Comparison of ENCODE assay signal across 8 cellular contexts in the genomic region with DNA sequence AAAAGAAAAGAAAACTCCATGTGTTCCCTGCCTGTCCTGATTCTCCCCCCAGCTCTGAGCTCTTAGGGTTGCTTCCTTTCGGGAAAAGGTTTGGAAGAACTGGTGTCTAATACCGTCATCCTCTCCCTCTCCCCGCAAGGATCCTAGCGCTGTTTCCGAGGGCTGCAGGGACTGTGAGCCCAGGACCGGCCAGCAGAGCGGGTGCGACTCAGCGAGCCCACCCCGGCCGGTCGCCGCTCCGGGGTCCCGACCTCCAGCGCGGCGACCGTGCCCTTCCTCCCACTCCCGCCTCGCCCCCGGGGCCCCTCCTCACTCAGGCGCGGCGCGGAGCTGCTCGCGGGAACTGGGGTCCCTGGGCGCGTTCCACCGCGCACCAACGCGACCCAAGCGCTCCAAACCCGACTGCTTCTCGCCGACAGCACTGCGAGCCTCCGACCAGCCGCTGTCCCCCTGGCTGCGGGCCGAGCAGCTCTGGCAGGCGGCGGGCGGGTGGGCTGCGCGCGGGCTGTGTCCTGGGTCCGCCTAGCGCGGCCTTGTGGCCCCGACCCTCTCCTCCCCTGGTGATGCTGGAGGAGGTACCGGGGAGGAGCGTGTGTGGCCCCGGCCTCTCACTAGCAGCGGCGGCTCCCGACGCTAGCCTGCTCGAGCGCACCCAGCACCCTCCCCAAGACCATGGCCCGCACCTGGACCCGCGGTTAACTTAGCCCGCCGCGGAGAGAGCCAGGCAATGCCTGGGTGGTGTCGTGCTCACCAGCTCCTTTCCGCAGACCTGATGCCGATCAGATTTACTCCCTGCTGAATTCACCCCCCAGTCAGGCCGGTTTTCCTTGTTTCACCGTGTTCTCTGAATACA. TPM values are rescaled to one million over a fixed set of nuclear protein-coding genes. Genes with fewer than 3 reads are reported as not detected.
DNase-seq lines count a peak whose midpoint lies in the region; ATAC-seq and TF ChIP-seq lines count a peak whose summit lies in the region.

TSS of gene PLA2G7 (minus strand) at position 509 of the 853 bp plus-strand sequence. CDS start 12,484 bp downstream, outside the sequence.

- no peak for TF ChIP-seq RAD21 in Ishikawa (IDR thresholded peaks at IDR 0.05; ENCODE audit: low read depth)

- intact Hi-C loops in left colon (cut with DNase I, micrococcal nuclease) = no loop called here

- DNase-seq in AG08395 (ENCODE audit: low spot score) (peak; percentile 30), caudate nucleus (lab: John Stamatoyannopoulos, UW) (peak in 30 of 61 donors; percentile 5 to 73 (median 37)), left colon (peak in 1 of 2 donors; percentile 29), foreskin melanocyte (no peak)
- no peak for DNase-seq in stimulated activated naive B cell treated with anti-CD40 and anti-IgM and Interleukin-4, amounts not matched to agents 10 μg/mL and 1 μg/mL and 100 μg/mL, for 72 hours
- DNase-seq in effector CD8-positive, alpha-beta T cell (lab: John Stamatoyannopoulos, UW) = no peak

- peak within 1 kb of the TSS; percentile 68 for H3K27ac Mint-ChIP-seq in stimulated activated naive B cell treated with anti-CD40 and anti-IgM and Interleukin-4, amounts not matched to agents 10 μg/mL and 1 μg/mL and 100 μg/mL, for 72 hours

- no peaks in the 10 kb centered on the region for H3K9me3 Mint-ChIP-seq in stimulated activated naive B cell treated with anti-CD40 and anti-IgM and Interleukin-4, amounts not matched to agents 10 μg/mL and 1 μg/mL and 100 μg/mL, for 72 hours

- no peak for TF ChIP-seq EP300 in Ishikawa (IDR thresholded peaks at IDR 0.05; ENCODE audit: borderline replicate concordance)

- peaks cover 5 to 9% of the 10 kb centered on the region in 2 donors for H3K4me1 Mint-ChIP-seq in stimulated activated naive B cell treated with anti-CD40 and anti-IgM and Interleukin-4, amounts not matched to agents 10 μg/mL and 1 μg/mL and 100 μg/mL, for 72 hours

- peaks cover 61 to 70% of the 10 kb centered on the region in 2 donors for H3K27me3 Mint-ChIP-seq in stimulated activated naive B cell treated with anti-CD40 and anti-IgM and Interleukin-4, amounts not matched to agents 10 μg/mL and 1 μg/mL and 100 μg/mL, for 72 hours

- peak within 1 kb of the TSS; percentile 67 to 76 for H3K4me3 Mint-ChIP-seq in stimulated activated naive B cell treated with anti-CD40 and anti-IgM and Interleukin-4, amounts not matched to agents 10 μg/mL and 1 μg/mL and 100 μg/mL, for 72 hours

- peak within 1 kb of the TSS; percentile 32 for H3K27ac ChIP-seq in caudate nucleus (ENCODE audit: low read depth, low read length)

- no peaks in the 10 kb centered on the region for H3K36me3 Mint-ChIP-seq in stimulated activated naive B cell treated with anti-CD40 and anti-IgM and Interleukin-4, amounts not matched to agents 10 μg/mL and 1 μg/mL and 100 μg/mL, for 72 hours

- peak; percentile 65 for ATAC-seq in left colon
- no peak for ATAC-seq in stimulated activated naive B cell treated with anti-CD40 and anti-IgM and Interleukin-4, amounts not matched to agents 10 μg/mL and 1 μg/mL and 100 μg/mL, for 72 hours (replicated peaks)
- ATAC-seq in GM18517 (IDR thresholded peaks at IDR 0.05; ENCODE audit: unreplicated experiment) = no peak

TF ChIP-seq in Ishikawa, 13 proteins besides CTCF, POLR2A, EP300 and RAD21:
- TF ChIP-seq EGR1 (IDR thresholded peaks at IDR 0.05) = no peak
- no peak for TF ChIP-seq YY1 (IDR thresholded peaks at IDR 0.05; ENCODE audit: low read depth)
- peak; percentile 89 for TF ChIP-seq ZBTB7A (IDR thresholded peaks at IDR 0.05; ENCODE audit: low read depth)
- no peak for TF ChIP-seq USF1 (IDR thresholded peaks at IDR 0.05)
- TF ChIP-seq TCF12 (IDR thresholded peaks at IDR 0.05; ENCODE audit: low read depth) = no peak
- TF ChIP-seq, protein P1, sequence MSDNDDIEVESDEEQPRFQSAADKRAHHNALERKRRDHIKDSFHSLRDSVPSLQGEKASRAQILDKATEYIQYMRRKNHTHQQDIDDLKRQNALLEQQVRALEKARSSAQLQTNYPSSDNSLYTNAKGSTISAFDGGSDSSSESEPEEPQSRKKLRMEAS (IDR thresholded peaks at IDR 0.05) = peak; percentile 33

RNA-seq across cellular contexts. Expression of gene PLA2G7, which starts in this region (rescaled TPM):
- total RNA-seq in left colon = 1 to 10 TPM in 1 of 2 donors, under 1 TPM in 1; 0.70 to 4.5 TPM
